ENCODE assay signal across 18 cellular contexts in the genomic region with DNA sequence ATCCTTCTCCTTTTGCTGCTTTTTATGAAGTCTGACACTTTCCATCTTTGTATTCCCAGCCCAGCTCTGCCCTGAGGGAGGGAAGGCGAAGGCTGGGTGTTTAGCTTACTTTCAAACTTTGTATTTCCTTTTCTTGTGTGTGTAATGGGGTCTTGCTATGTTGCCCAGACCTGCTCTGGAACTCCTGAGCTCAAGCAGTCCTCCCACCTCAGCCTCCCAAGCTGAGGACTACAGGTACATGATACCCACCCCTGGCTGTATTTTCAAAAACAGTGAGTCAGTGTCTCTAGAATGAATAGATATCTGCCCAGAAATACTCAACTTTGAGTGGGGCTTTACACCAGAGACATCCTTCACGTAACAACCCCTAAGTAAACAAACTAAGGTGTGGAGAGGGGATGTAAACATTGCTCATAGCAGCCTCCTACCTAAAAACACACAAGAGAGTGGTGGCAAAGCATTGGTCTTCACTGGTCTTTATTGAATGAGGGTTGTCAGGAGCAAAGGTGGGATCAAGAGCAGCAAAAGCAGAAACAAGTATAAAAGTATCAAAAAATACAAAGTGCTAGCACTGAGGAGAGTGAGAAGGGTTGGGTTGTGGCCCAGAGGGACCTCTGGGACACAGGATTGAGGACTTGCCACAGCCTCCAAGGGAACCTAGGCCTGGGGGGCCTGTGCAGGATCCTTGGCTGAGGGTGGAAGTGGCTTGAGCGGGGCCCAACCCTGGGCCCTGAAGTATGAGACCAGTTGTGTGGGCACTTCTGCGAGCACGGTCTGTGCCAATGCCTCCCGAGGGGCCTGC. TPM values are rescaled to one million over a fixed set of nuclear protein-coding genes. Genes with fewer than 3 reads are reported as not detected.
DNase-seq lines count a peak whose midpoint lies in the region; ATAC-seq, FAIRE-seq and TF ChIP-seq lines count a peak whose summit lies in the region.
"Had no signal": no experiment of that assay in that cellular context is flagged by ENCODE, and none has a peak within 500 bp of the region (broad histone marks: within the 10 kb centered on the region; RNA-seq: fewer than 3 reads in every experiment).

No MANE protein-coding gene starts in this region.

- no peaks in the 10 kb centered on the region for H4K20me1 ChIP-seq in PC-3 (ENCODE audit: low read length)

- BruUV-seq in PC-3 (replicated peaks; lab: Mats Ljungman, UMichigan) = no TSS peak

- intact Hi-C loops in activated naive CD4-positive, alpha-beta T cell treated with anti-CD3 and anti-CD28 coated beads for 36 hours (cut with micrococcal nuclease) = no loop called here
- intact Hi-C loops in PC-3 (cut with micrococcal nuclease) (no loop called here), sciatic nerve (cut with DNase I) (no loop called here)

- H3F3A ChIP-seq in PC-3 (ENCODE audit: low read length, unreplicated experiment) = no peaks in the 10 kb centered on the region

- H3K27ac Mint-ChIP-seq in activated naive CD4-positive, alpha-beta T cell treated with anti-CD3 and anti-CD28 coated beads for 36 hours = peak overlapping the region; percentile 80
- no peak overlapping the region for H3K27ac Mint-ChIP-seq in type B pancreatic cell

- H3K4me1 ChIP-seq in PC-3 (ENCODE audit: insufficient read depth, low read length) = peaks cover 13% of the 10 kb centered on the region
- H3K4me1 ChIP-seq: transverse colon had no signal

- H3K9me2 ChIP-seq in PC-3 (replicated peaks; ENCODE audit: low read length) = no peaks in the 10 kb centered on the region

- H3K27ac ChIP-seq in PC-3 (ENCODE audit: low read length) = peak overlapping the region; percentile 16; the same call in 1 of the 2 replicates
- H3K27ac ChIP-seq: neutrophil, transverse colon had no signal

- no peaks in the 10 kb centered on the region for H3K9me3 ChIP-seq in PC-3 (ENCODE audit: low read length)
- H3K9me3 ChIP-seq: neutrophil, transverse colon had no signal

- no peaks in the 10 kb centered on the region for H3K9me3 Mint-ChIP-seq in activated naive CD4-positive, alpha-beta T cell treated with anti-CD3 and anti-CD28 coated beads for 36 hours
- H3K9me3 Mint-ChIP-seq in type B pancreatic cell = no peaks in the 10 kb centered on the region
- H3K9me3 Mint-ChIP-seq: CD4-positive, CD25-positive, alpha-beta regulatory T cell had no signal

- no peak for DNase-seq in activated naive CD4-positive, alpha-beta T cell treated with anti-CD3 and anti-CD28 coated beads for 36 hours
- DNase-seq in activated naive CD4-positive, alpha-beta T cell treated with Interleukin-2 at 50 U/mL for 16 hours = no peak
- DNase-seq in PC-3 = peak; percentile 43
- peak; percentile 20 for DNase-seq in bronchial epithelial cell (ENCODE audit: low read depth)
- DNase-seq in sciatic nerve (ENCODE audit: low spot score) = peak; percentile 30
- no peak for DNase-seq in type B pancreatic cell (ENCODE audit: extremely low spot score, unreplicated experiment)
- no peak for DNase-seq in NOMO-1 treated with DMSO at 0.1 percent for 48 hours (lab: John Stamatoyannopoulos, UW; ENCODE audit: unreplicated experiment)
- no peak for DNase-seq in cerebellum (ENCODE audit: low spot score)
- DNase-seq: activated CD4-positive, alpha-beta T cell treated with anti-CD3 and anti-CD28 coated beads for 48 hours; CD4-positive, CD25-positive, alpha-beta regulatory T cell; foreskin melanocyte; kidney glomerular epithelial cell; midbrain; NCI-H1092 treated with DMSO at 0.1 percent for 48 hours; NCI-H2107; stimulated activated naive CD4-positive, alpha-beta T cell; transverse colon had no signal

- FAIRE-seq in bronchial epithelial cell (lab: Jason Lieb, UNC) = no peak

- no peak overlapping the region for H3K4me3 Mint-ChIP-seq in activated naive CD4-positive, alpha-beta T cell treated with anti-CD3 and anti-CD28 coated beads for 36 hours
- no peak overlapping the region for H3K4me3 Mint-ChIP-seq in type B pancreatic cell
- H3K4me3 Mint-ChIP-seq: CD4-positive, CD25-positive, alpha-beta regulatory T cell had no signal

- H3K79me2 ChIP-seq in PC-3 (ENCODE audit: low read length) = no peaks in the 10 kb centered on the region

- peaks cover 32% of the 10 kb centered on the region for H3K36me3 Mint-ChIP-seq in activated naive CD4-positive, alpha-beta T cell treated with anti-CD3 and anti-CD28 coated beads for 36 hours (ENCODE audit: low read depth)
- H3K36me3 Mint-ChIP-seq in type B pancreatic cell = peaks cover 24% of the 10 kb centered on the region

- H3K36me3 ChIP-seq in PC-3 (ENCODE audit: low read depth, low read length) = peaks cover 40% of the 10 kb centered on the region
- H3K36me3 ChIP-seq in bronchial epithelial cell (ENCODE audit: control insufficient read depth, insufficient read depth, low read length) = peaks cover 16% of the 10 kb centered on the region

- H3K27me3 ChIP-seq in PC-3 (ENCODE audit: low read length) (no peaks in the 10 kb centered on the region), bronchial epithelial cell (ENCODE audit: control insufficient read depth, insufficient read depth, low read length) (no peaks in the 10 kb centered on the region)
- H3K27me3 ChIP-seq: neutrophil, transverse colon had no signal

- no peaks in the 10 kb centered on the region for H3K27me3 Mint-ChIP-seq in activated naive CD4-positive, alpha-beta T cell treated with anti-CD3 and anti-CD28 coated beads for 36 hours (ENCODE audit: low read depth)
- H3K27me3 Mint-ChIP-seq in type B pancreatic cell = no peaks in the 10 kb centered on the region
- H3K27me3 Mint-ChIP-seq: CD4-positive, CD25-positive, alpha-beta regulatory T cell had no signal

- POLR2A ChIA-PET in PC-3 (lab: Charles Lee; ENCODE audit: unreplicated experiment) = no interaction called here

- no peak overlapping the region for H2AFZ ChIP-seq in PC-3 (ENCODE audit: low read length)

- H3K4me1 Mint-ChIP-seq in activated naive CD4-positive, alpha-beta T cell treated with anti-CD3 and anti-CD28 coated beads for 36 hours (ENCODE audit: low read depth) = peaks cover 2% of the 10 kb centered on the region
- no peaks in the 10 kb centered on the region for H3K4me1 Mint-ChIP-seq in type B pancreatic cell (ENCODE audit: unreplicated experiment)
- H3K4me1 Mint-ChIP-seq: CD4-positive, CD25-positive, alpha-beta regulatory T cell had no signal

- H3K4me3 ChIP-seq in PC-3 (ENCODE audit: low read length) (no peak overlapping the region), bronchial epithelial cell (ENCODE audit: low read depth, low read length) (no peak overlapping the region)
- H3K4me3 ChIP-seq: transverse colon had no signal

- no peak overlapping the region for H3K9ac ChIP-seq in PC-3 (ENCODE audit: low read length)

- no peak overlapping the region for H3K4me2 ChIP-seq in PC-3 (ENCODE audit: low read length)

- CTCF ChIA-PET in activated naive CD4-positive, alpha-beta T cell treated with anti-CD3 and anti-CD28 coated beads for 36 hours (lab: Charles Lee) = no interaction called here
- CTCF ChIA-PET in PC-3 (lab: Charles Lee) = no interaction called here

- peak; percentile 91 for ATAC-seq in PC-3
- ATAC-seq in sciatic nerve = no peak

- no peak for TF ChIP-seq CTCF in PC-3 (conservative IDR thresholded peaks at IDR 0.05; ENCODE audit: low read depth, low read length)
- TF ChIP-seq CTCF in bronchial epithelial cell (IDR thresholded peaks at IDR 0.05; ENCODE audit: insufficient read depth, low read length, severe bottlenecking) = no peak
- no peak for TF ChIP-seq CTCF in type B pancreatic cell (conservative IDR thresholded peaks at IDR 0.05)

RNA-seq across cellular contexts. Expression of a gene that starts 10.2 kb away (rescaled TPM):
- 1 to 10 TPM; 2.9 to 3.6 TPM for total RNA-seq in activated naive CD4-positive, alpha-beta T cell treated with anti-CD3 and anti-CD28 coated beads for 36 hours
- 7.9 and 9.7 TPM in 2 replicates for total RNA-seq in PC-3 (2014; rRNA removed)
- 6.1 and 9.9 TPM in 2 replicates for total RNA-seq in bronchial epithelial cell
- total RNA-seq in sciatic nerve = 4.5 TPM
- total RNA-seq in type B pancreatic cell (ENCODE audit: low replicate concordance) = 1.6 and 2.4 TPM in 2 replicates
- total RNA-seq in cerebellum = 0.64 TPM

RNA-seq across cellular contexts. Expression of a gene that starts 38.9 kb away (rescaled TPM):
- 100 to 1,000 TPM; 261 to 281 TPM for total RNA-seq in activated naive CD4-positive, alpha-beta T cell treated with anti-CD3 and anti-CD28 coated beads for 36 hours
- total RNA-seq in PC-3 (2014; rRNA removed) (222 and 274 TPM in 2 replicates), bronchial epithelial cell (76.3 and 85.5 TPM in 2 replicates), sciatic nerve (167 TPM), type B pancreatic cell (ENCODE audit: low replicate concordance) (115 and 192 TPM in 2 replicates), cerebellum (56.9 TPM)

RNA-seq across cellular contexts. Expression of a gene that starts 38.9 kb away (rescaled TPM):
- total RNA-seq in activated naive CD4-positive, alpha-beta T cell treated with anti-CD3 and anti-CD28 coated beads for 36 hours = 100 to 1,000 TPM; 106 to 110 TPM
- total RNA-seq in PC-3 (2014; rRNA removed) = 43.5 and 53.6 TPM in 2 replicates
- total RNA-seq in bronchial epithelial cell = 40.0 and 51.2 TPM in 2 replicates
- total RNA-seq in sciatic nerve = 77.7 TPM
- 122 and 153 TPM in 2 replicates for total RNA-seq in type B pancreatic cell (ENCODE audit: low replicate concordance)
- total RNA-seq in cerebellum = 79.5 TPM

Comparison
In these comparisons a context has a peak if more than half of its experiments do, and no peak if none do; other contexts are left out.
1. DNase-seq: peak in PC-3 (single experiment), bronchial epithelial cell (single experiment) and sciatic nerve (single experiment); none in activated naive CD4-positive, alpha-beta T cell treated with anti-CD3 and anti-CD28 coated beads for 36 hours (single experiment), activated naive CD4-positive, alpha-beta T cell treated with Interleukin-2 at 50 U/mL for 16 hours (single experiment), type B pancreatic cell (single experiment), NOMO-1 treated with DMSO at 0.1 percent for 48 hours (single experiment) and cerebellum (single experiment).